ENCODE assay signal across 16 cellular contexts in genomic region chr4:155974476-155974749, GRCh38. TPM values are rescaled to one million over a fixed set of nuclear protein-coding genes. Genes with fewer than 3 reads are reported as not detected.
A peak's percentile ranks its signal among the peaks of the same experiment; 100 is the strongest.
DNase-seq lines count a peak whose midpoint lies in the region; ATAC-seq and TF ChIP-seq lines count a peak whose summit lies in the region.
"Had no signal": no experiment of that assay in that cellular context is flagged by ENCODE, and none has a peak within 500 bp of the region (broad histone marks: within the 10 kb centered on the region; RNA-seq: fewer than 3 reads in every experiment).

No MANE protein-coding gene starts in this region.

- no peaks in the 10 kb centered on the region for H3K27me3 Mint-ChIP-seq in T-helper 2 cell treated with Interferon-gamma antibody and Interleukin-4, amounts not matched to agents 5 μg/mL and 100 μg/mL, for 36 hours (ENCODE audit: low read depth)

- no peaks in the 10 kb centered on the region for H3K36me3 Mint-ChIP-seq in T-helper 2 cell treated with Interferon-gamma antibody and Interleukin-4, amounts not matched to agents 5 μg/mL and 100 μg/mL, for 36 hours (ENCODE audit: low read depth)
- H3K36me3 Mint-ChIP-seq: naive thymus-derived CD4-positive, alpha-beta T cell had no signal

- no peaks in the 10 kb centered on the region for H3K9me3 ChIP-seq in OCI-LY3 (ENCODE audit: insufficient read depth, low read length)
- H3K9me3 ChIP-seq in tibial nerve: peaks cover 0 to 6% (median 3%) of the 10 kb centered on the region in 4 donors

- H3K4me3 Mint-ChIP-seq in T-helper 2 cell treated with Interferon-gamma antibody and Interleukin-4, amounts not matched to agents 5 μg/mL and 100 μg/mL, for 36 hours: no peak overlapping the region
- H3K4me3 Mint-ChIP-seq: activated T-cell treated with anti-CD3 and anti-CD28 coated beads, Interleukin-2, amount 50 U/mL, for 72 hours; B cell had no signal

- ATAC-seq in GM18498 (IDR thresholded peaks at IDR 0.05; ENCODE audit: unreplicated experiment) (peak; percentile 97), GM19468 (IDR thresholded peaks at IDR 0.05; ENCODE audit: extremely low read depth, unreplicated experiment) (peak; percentile 94), HG03025 (IDR thresholded peaks at IDR 0.05; ENCODE audit: low FRiP score, unreplicated experiment) (peak; percentile 97)
- ATAC-seq: heart right ventricle; naive thymus-derived CD4-positive, alpha-beta T cell had no signal

- H3K4me3 ChIP-seq in OCI-LY3 (ENCODE audit: low read length) (no peak overlapping the region), tibial nerve (no peak overlapping the region)
- H3K4me3 ChIP-seq: coronary artery, heart right ventricle had no signal

- no peak for TF ChIP-seq POLR2A in tibial nerve (IDR thresholded peaks at IDR 0.05)

- H3K27me3 ChIP-seq in OCI-LY3 (ENCODE audit: low read depth, low read length) (no peaks in the 10 kb centered on the region), tibial nerve (no peaks in the 10 kb centered on the region)

- H3K4me1 Mint-ChIP-seq in T-helper 2 cell treated with Interferon-gamma antibody and Interleukin-4, amounts not matched to agents 5 μg/mL and 100 μg/mL, for 36 hours (ENCODE audit: low read depth): no peaks in the 10 kb centered on the region
- H3K4me1 Mint-ChIP-seq: B cell had no signal

- no peaks in the 10 kb centered on the region for H3K79me2 ChIP-seq in OCI-LY3 (ENCODE audit: low read length)

- no peak for DNase-seq in DMS 273 treated with DMSO at 0.1 percent for 48 hours (lab: John Stamatoyannopoulos, UW)
- no peak for DNase-seq in tibial nerve (ENCODE audit: low spot score in 2 of 2)
- no peak for DNase-seq in NAMALWA (ENCODE audit: low spot score)
- DNase-seq in T-helper 2 cell treated with Interferon-gamma antibody and Interleukin-4, amounts not matched to agents 5 μg/mL and 100 μg/mL, for 36 hours (ENCODE audit: low spot score): no peak
- DNase-seq: activated T-cell treated with anti-CD3 and anti-CD28 coated beads, Interleukin-2, amount 50 U/mL, for 72 hours; heart right ventricle; KG1; naive thymus-derived CD4-positive, alpha-beta T cell; NCI-H69; T-helper 9 cell had no signal

- peak overlapping the region; percentile 39 for H3K4me2 ChIP-seq in OCI-LY3 (ENCODE audit: low read length)

- no peak overlapping the region for H3K9ac ChIP-seq in OCI-LY3 (ENCODE audit: low read length)

- peaks cover 18% of the 10 kb centered on the region for H3K4me1 ChIP-seq in OCI-LY3 (ENCODE audit: low read length)
- no peaks in the 10 kb centered on the region for H3K4me1 ChIP-seq in tibial nerve
- H3K4me1 ChIP-seq: heart right ventricle had no signal

- no peaks in the 10 kb centered on the region for H3K9me3 Mint-ChIP-seq in T-helper 2 cell treated with Interferon-gamma antibody and Interleukin-4, amounts not matched to agents 5 μg/mL and 100 μg/mL, for 36 hours

- no peak for TF ChIP-seq EP300 in tibial nerve (IDR thresholded peaks at IDR 0.05)

- no peaks in the 10 kb centered on the region for H4K20me1 ChIP-seq in OCI-LY3 (ENCODE audit: insufficient read depth, low read length)

- H3K27ac ChIP-seq in OCI-LY3 (ENCODE audit: low read length): no peak overlapping the region
- no peak overlapping the region for H3K27ac ChIP-seq in tibial nerve
- H3K27ac ChIP-seq: coronary artery, heart right ventricle had no signal

- TF ChIP-seq CTCF in OCI-LY3 (IDR thresholded peaks at IDR 0.05; ENCODE audit: low read depth, low read length): no peak
- TF ChIP-seq CTCF in tibial nerve (IDR thresholded peaks at IDR 0.05): no peak

- H2AFZ ChIP-seq in OCI-LY3 (ENCODE audit: low read depth, low read length): peak overlapping the region; percentile 61; the same call in 1 of the 2 replicates

- WGBS in tibial nerve, 2 donors: 92% methylated on average over 1 of the region's 1 CpG

- H3K27ac Mint-ChIP-seq in T-helper 2 cell treated with Interferon-gamma antibody and Interleukin-4, amounts not matched to agents 5 μg/mL and 100 μg/mL, for 36 hours: no peak overlapping the region
- H3K27ac Mint-ChIP-seq: activated T-cell treated with anti-CD3 and anti-CD28 coated beads, Interleukin-2, amount 50 U/mL, for 72 hours; B cell had no signal

- H3K36me3 ChIP-seq in OCI-LY3 (replicated peaks; ENCODE audit: low read depth, low read length) (no peaks in the 10 kb centered on the region), tibial nerve (no peaks in the 10 kb centered on the region)
- H3K36me3 ChIP-seq: heart right ventricle had no signal

RNA-seq across cellular contexts. Expression of gene CTSO, which starts 20.7 kb away (rescaled TPM):
- total RNA-seq in tibial nerve: 10 to 100 TPM in 3 of 4 donors, 1 to 10 TPM in 1; 8.7 to 30.2 (median 26.1) TPM
